1 cellular context compared by ENCODE assay signal in genomic region chr19:38162632-38163031, GRCh38.
A peak's percentile ranks its signal among the peaks of the same experiment; 100 is the strongest.
TF ChIP-seq lines count a peak whose summit lies in the region.

No MANE protein-coding gene starts in this region.

TF ChIP-seq in HEK293, 187 proteins besides CTCF, POLR2A, EP300 and RAD21 (continued from another document):
- TF ChIP-seq PRDM2 (tag by site-specific recombination; IDR thresholded peaks at IDR 0.05; ENCODE audit: borderline replicate concordance) (no peak), PRDM10 (tag by site-specific recombination; IDR thresholded peaks at IDR 0.05) (no peak), ZNF37A (tag by site-specific recombination; IDR thresholded peaks at IDR 0.05) (no peak), ZNF549 (tag by site-specific recombination; IDR thresholded peaks at IDR 0.05) (no peak), ZNF146 (tag by site-specific recombination; IDR thresholded peaks at IDR 0.05) (no peak), ZNF311 (tag by site-specific recombination; IDR thresholded peaks at IDR 0.05; ENCODE audit: borderline replicate concordance) (no peak), SETDB1 (IDR thresholded peaks at IDR 0.05; ENCODE audit: insufficient read length, low read length) (peak; percentile 75), RBAK (tag by site-specific recombination; IDR thresholded peaks at IDR 0.05) (no peak), KLF9 (tag by site-specific recombination; IDR thresholded peaks at IDR 0.05; ENCODE audit: low read depth) (0 out of 2 replicates have a peak, but pooled peaks have one; percentile 17), ZNF202 (tag by site-specific recombination; IDR thresholded peaks at IDR 0.05; ENCODE audit: borderline replicate concordance) (no peak), ZNF280D (tag by site-specific recombination; IDR thresholded peaks at IDR 0.05) (peak; percentile 96), GLIS1 (tag by site-specific recombination; IDR thresholded peaks at IDR 0.05) (no peak), ZNF621 (tag by site-specific recombination; IDR thresholded peaks at IDR 0.05) (no peak), AEBP2 (tag by site-specific recombination; IDR thresholded peaks at IDR 0.05; ENCODE audit: borderline replicate concordance) (no peak), SP7 (tag by site-specific recombination; IDR thresholded peaks at IDR 0.05) (0 out of 2 replicates have a peak, but pooled peaks have one; percentile 25), ZNF121 (tag by site-specific recombination; IDR thresholded peaks at IDR 0.05) (no peak)
